8 cellular contexts compared by ENCODE assay signal in genomic region chrX:103687073-103687695, GRCh38. TPM values are rescaled to one million over a fixed set of nuclear protein-coding genes. Genes with fewer than 3 reads are reported as not detected.
DNase-seq lines count a peak whose midpoint lies in the region; ATAC-seq and TF ChIP-seq lines count a peak whose summit lies in the region.

No MANE protein-coding gene starts in this region.

- H3K4me3 ChIP-seq in LNCaP clone FGC (ENCODE audit: low read depth, low read length) = peak overlapping the region; percentile 89
- H3K4me3 ChIP-seq in parathyroid adenoma (ENCODE audit: low read depth, low read length) = peak overlapping the region; percentile 90
- peak overlapping the region; percentile 64 to 69 for H3K4me3 ChIP-seq in tibial artery

- peak; percentile 53 for ATAC-seq in GM21825 (IDR thresholded peaks at IDR 0.05; ENCODE audit: unreplicated experiment)

- TF ChIP-seq CTCF in LNCaP clone FGC (IDR thresholded peaks at IDR 0.05; ENCODE audit: control insufficient read depth, extremely low read depth, insufficient read depth) (peak; percentile 52), parathyroid adenoma (IDR thresholded peaks at IDR 0.05) (peak; percentile 47), tibial artery (IDR thresholded peaks at IDR 0.05) (peak; percentile 44 to 60)

- H3K9me3 ChIP-seq in parathyroid adenoma (ENCODE audit: control insufficient read depth, low read length) (no peaks in the 10 kb centered on the region), tibial artery (no peaks in the 10 kb centered on the region)

- TF ChIP-seq POLR2A in Raji (IDR thresholded peaks at IDR 0.05; ENCODE audit: insufficient read depth, low read depth, low read length) = peak; percentile 62

- peak overlapping the region; percentile 56 for H3K9ac ChIP-seq in parathyroid adenoma

- no peaks in the 10 kb centered on the region for H3K27me3 ChIP-seq in parathyroid adenoma (ENCODE audit: control insufficient read depth, insufficient read depth, low read length)
- H3K27me3 ChIP-seq in tibial artery = no peaks in the 10 kb centered on the region

- no peaks in the 10 kb centered on the region for H3K79me2 ChIP-seq in parathyroid adenoma

- no peaks in the 10 kb centered on the region for H3K36me3 ChIP-seq in parathyroid adenoma (ENCODE audit: control insufficient read depth, insufficient read depth, low read length)
- peaks cover 0 to 6% (median 5%) of the 10 kb centered on the region in 3 donors for H3K36me3 ChIP-seq in tibial artery

- intact Hi-C loops in cardiac septum (cut with DNase I) (loop anchor here (2.0 kb wide), 1 partner anchor 58 kb away; the partner anchor contains the start of gene TCEAL1), tibial artery (cut with DNase I; ENCODE audit: low total_unique reads) (loop anchor here (5.0 kb wide), 2 partner anchors 145 to 1090 kb away; partner anchors contain the start of gene ARMCX5)

- peak overlapping the region; percentile 52 for H3K4me2 ChIP-seq in parathyroid adenoma (ENCODE audit: low read length)

- H2AFZ ChIP-seq in parathyroid adenoma = peak overlapping the region; percentile 75

- H3K27ac ChIP-seq in parathyroid adenoma = peak overlapping the region; percentile 96
- H3K27ac ChIP-seq in tibial artery = peak overlapping the region; percentile 93 to 97

- H3K4me1 ChIP-seq in parathyroid adenoma (no peaks in the 10 kb centered on the region), tibial artery (peaks cover 0 to 21% (median 1%) of the 10 kb centered on the region in 4 donors)

- DNase-seq in GDM1 (lab: John Stamatoyannopoulos, UW) = peak; percentile 90
- peak; percentile 33 for DNase-seq in LNCaP clone FGC (ENCODE audit: low read depth)
- DNase-seq in activated naive CD4-positive, alpha-beta T cell treated with Interleukin-2 at 50 U/mL for 16 hours = peak; percentile 88
- DNase-seq in cardiac septum (ENCODE audit: low spot score) = peak; percentile 93
- peak; percentile 89 to 93 for DNase-seq in tibial artery

RNA-seq across cellular contexts. Expression of gene MORF4L2, which starts 0.7 kb away (rescaled TPM):
- 171 TPM for total RNA-seq in cardiac septum

RNA-seq across cellular contexts. Expression of gene TMEM31, which starts 23.5 kb away (rescaled TPM):
- not detected for total RNA-seq in cardiac septum

RNA-seq across cellular contexts. Expression of gene TCEAL1, which starts 58.4 kb away (rescaled TPM):
- total RNA-seq in cardiac septum = 22.1 TPM

Comparison
In these comparisons a context has a peak if more than half of its experiments do, and no peak if none do; other contexts are left out.
1. Peak in every context shown above with its lines: DNase-seq, ATAC-seq, H3K4me3 ChIP-seq and H3K27ac ChIP-seq.
2. DNase-seq: peak in every context shown above with its lines; median percentile 93 in cardiac septum; 91 in tibial artery; 90 in GDM1; 88 in activated naive CD4-positive, alpha-beta T cell treated with Interleukin-2 at 50 U/mL for 16 hours; 33 in LNCaP clone FGC.